ENCODE assay signal across 12 cellular contexts in the genomic region with DNA sequence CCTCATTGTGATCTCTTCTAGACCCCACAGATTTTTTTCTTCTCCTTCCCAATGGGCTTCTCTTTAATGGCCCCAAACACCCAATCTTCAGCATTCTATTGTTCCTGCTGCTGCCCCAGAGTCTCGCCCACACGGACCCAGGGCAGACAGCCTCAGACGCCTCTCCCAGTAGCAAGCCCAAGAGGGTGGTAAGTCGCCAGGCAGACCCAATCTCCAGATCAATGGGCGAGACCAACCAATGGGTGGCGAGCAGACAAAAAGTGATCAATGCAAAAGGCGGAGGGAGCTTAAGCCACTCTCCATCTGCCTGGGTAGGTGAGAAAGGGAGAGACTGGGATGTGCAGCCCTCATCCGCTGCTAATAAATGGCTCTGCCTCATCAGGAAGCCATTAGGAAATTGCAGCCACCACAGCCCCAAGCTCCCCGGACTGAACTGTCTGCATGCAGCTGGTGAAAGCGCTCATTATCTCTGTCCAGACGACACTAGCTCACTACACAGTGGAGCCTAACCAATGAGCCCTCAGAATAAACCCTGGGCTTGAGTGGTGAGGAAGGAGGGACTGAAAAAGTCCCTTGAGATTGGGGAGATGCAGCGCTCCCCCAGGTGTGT.
DNase-seq lines count a peak whose midpoint lies in the region; ATAC-seq, FAIRE-seq and TF ChIP-seq lines count a peak whose summit lies in the region.
"Had no signal": no experiment of that assay in that cellular context is flagged by ENCODE, and none has a peak within 500 bp of the region (broad histone marks: within the 10 kb centered on the region; RNA-seq: fewer than 3 reads in every experiment).

No MANE protein-coding gene starts in this region.

- no peak overlapping the region for H3K4me2 ChIP-seq in A549

- no peak for TF ChIP-seq RAD21 in A549 (conservative IDR thresholded peaks at IDR 0.05 in 1 of 2, IDR thresholded peaks at IDR 0.05 in 1 of 2)

- H3K27me3 ChIP-seq in H7 (ENCODE audit: control insufficient read depth, insufficient read depth, low read length), result no peaks in the 10 kb centered on the region

- POLR2A ChIA-PET in A549 (lab: Yijun Ruan, JAX), result interaction anchor here (1.3 to 2.0 kb wide), 2 partner anchors 8 to 13 kb away, joined by 8 to 11 read pairs; no protein-coding TSS in a partner anchor
- POLR2A ChIA-PET in activated naive CD8-positive, alpha-beta T cell treated with anti-CD3 and anti-CD28 coated beads, Interleukin-2, amount 10 ng/mL, durations not matched to agents 7 days and 5 days (lab: Charles Lee), result interaction anchor here (0.9 to 34.4 kb wide), 14 partner anchors 5 to 215 kb away, joined by 3 to 716 read pairs (median 10); no protein-coding TSS in a partner anchor
- POLR2A ChIA-PET in naive thymus-derived CD8-positive, alpha-beta T cell (lab: Charles Lee), result interaction anchor here (0.6 to 28.4 kb wide), 17 partner anchors 8 to 219 kb away, joined by 3 to 603 read pairs (median 4); no protein-coding TSS in a partner anchor

- H3K4me1 Mint-ChIP-seq in activated naive CD8-positive, alpha-beta T cell treated with anti-CD3 and anti-CD28 coated beads, Interleukin-2, amount 10 ng/mL, durations not matched to agents 7 days and 5 days, result peaks cover 88% of the 10 kb centered on the region
- H3K4me1 Mint-ChIP-seq in naive thymus-derived CD8-positive, alpha-beta T cell, result peaks cover 59 to 100% (median 97%) of the 10 kb centered on the region in 4 donors

- peaks cover 90% of the 10 kb centered on the region for H3K4me1 ChIP-seq in A549
- H3K4me1 ChIP-seq: Caco-2 had no signal

- H3K4me3 ChIP-seq in A549 (no peak overlapping the region), H7 (ENCODE audit: insufficient read depth, low read depth, low read length) (no peak overlapping the region)

- TF ChIP-seq EP300 in A549 (IDR thresholded peaks at IDR 0.05), result no peak

- peaks cover 59% of the 10 kb centered on the region for H3K36me3 Mint-ChIP-seq in activated naive CD8-positive, alpha-beta T cell treated with anti-CD3 and anti-CD28 coated beads, Interleukin-2, amount 10 ng/mL, durations not matched to agents 7 days and 5 days
- peaks cover 10 to 83% (median 27%) of the 10 kb centered on the region in 3 donors for H3K36me3 Mint-ChIP-seq in naive thymus-derived CD8-positive, alpha-beta T cell

- no peak for FAIRE-seq in A549 (lab: Jason Lieb, UNC)

- CTCF ChIA-PET in A549 (lab: Yijun Ruan, JAX), result interaction anchor here (1.0 to 3.3 kb wide), 4 partner anchors 8 to 125 kb away, joined by 3 to 11 read pairs (median 4); no protein-coding TSS in a partner anchor

- H3K9me3 Mint-ChIP-seq in activated naive CD8-positive, alpha-beta T cell treated with anti-CD3 and anti-CD28 coated beads, Interleukin-2, amount 10 ng/mL, durations not matched to agents 7 days and 5 days, result no peaks in the 10 kb centered on the region
- H3K9me3 Mint-ChIP-seq in naive thymus-derived CD8-positive, alpha-beta T cell, result no peaks in the 10 kb centered on the region

- DNase-seq in A549 (ENCODE audit: low read depth in 1 of 2, low spot score in 1 of 2) (no peak), SHP77 treated with DMSO at 0.1 percent for 48 hours (lab: John Stamatoyannopoulos, UW) (no peak), H7 (no peak)
- no peak for DNase-seq in activated naive CD8-positive, alpha-beta T cell treated with anti-CD3 and anti-CD28 coated beads, Interleukin-2, amount 10 ng/mL, durations not matched to agents 7 days and 5 days
- DNase-seq in naive thymus-derived CD8-positive, alpha-beta T cell, result no peak
- DNase-seq: Caco-2; NCI-H187 treated with DMSO at 0.1 percent for 48 hours; SIG-M5; stimulated activated CD4-positive, alpha-beta T cell treated with anti-CD3 and anti-CD28 coated beads, Interleukin-15, amount 100 ng/mL, for 24 hours had no signal

- no peak for TF ChIP-seq CTCF in A549 (IDR thresholded peaks at IDR 0.05)

- ATAC-seq in A549 (no peak), GM18505 (IDR thresholded peaks at IDR 0.05; ENCODE audit: unreplicated experiment) (no peak), GM21367 (IDR thresholded peaks at IDR 0.05; ENCODE audit: unreplicated experiment) (no peak), HG03520 (IDR thresholded peaks at IDR 0.05; ENCODE audit: unreplicated experiment) (no peak)
- no peak for ATAC-seq in activated naive CD8-positive, alpha-beta T cell treated with anti-CD3 and anti-CD28 coated beads, Interleukin-2, amount 10 ng/mL, durations not matched to agents 7 days and 5 days (ENCODE audit: low read depth)
- ATAC-seq in naive thymus-derived CD8-positive, alpha-beta T cell, result no peak

- peak overlapping the region; percentile 93 to 97 for H3K27ac ChIP-seq in A549

- H3K27me3 Mint-ChIP-seq in activated naive CD8-positive, alpha-beta T cell treated with anti-CD3 and anti-CD28 coated beads, Interleukin-2, amount 10 ng/mL, durations not matched to agents 7 days and 5 days, result no peaks in the 10 kb centered on the region
- no peaks in the 10 kb centered on the region for H3K27me3 Mint-ChIP-seq in naive thymus-derived CD8-positive, alpha-beta T cell

- peak overlapping the region; percentile 89 for H3K27ac Mint-ChIP-seq in activated naive CD8-positive, alpha-beta T cell treated with anti-CD3 and anti-CD28 coated beads, Interleukin-2, amount 10 ng/mL, durations not matched to agents 7 days and 5 days
- H3K27ac Mint-ChIP-seq in naive thymus-derived CD8-positive, alpha-beta T cell, result peak overlapping the region; percentile 93 to 99 (median 96)

- H3K9me3 ChIP-seq in A549, result no peaks in the 10 kb centered on the region
- H3K9me3 ChIP-seq: Caco-2 had no signal

- H3K4me3 Mint-ChIP-seq in activated naive CD8-positive, alpha-beta T cell treated with anti-CD3 and anti-CD28 coated beads, Interleukin-2, amount 10 ng/mL, durations not matched to agents 7 days and 5 days, result peak overlapping the region; percentile 98
- H3K4me3 Mint-ChIP-seq in naive thymus-derived CD8-positive, alpha-beta T cell, result peak overlapping the region; percentile 87 to 99 (median 98)

- 97% methylated on average over 9 of the region's 12 CpGs for WGBS in A549 (ENCODE audit: missing lambda C conversion rate)

- H3K36me3 ChIP-seq in H7 (replicated peaks; ENCODE audit: control insufficient read depth, insufficient read depth, low read length), result peaks cover 2% of the 10 kb centered on the region

- TF ChIP-seq POLR2A in A549 (IDR thresholded peaks at IDR 0.05; ENCODE audit: low read length) (no peak), GM18505 (IDR thresholded peaks at IDR 0.05; ENCODE audit: borderline replicate concordance, extremely low read depth, insufficient read depth, insufficient read length) (peak; percentile 24)

TF ChIP-seq in A549, 52 proteins besides CTCF, POLR2A, EP300 and RAD21:
- no peak for TF ChIP-seq HOXB13 (CRISPR knock-in tag; IDR thresholded peaks at IDR 0.05; ENCODE audit: low read depth)
- TF ChIP-seq EHF (CRISPR knock-in tag; IDR thresholded peaks at IDR 0.05), result no peak
- TF ChIP-seq FOXS1 (CRISPR knock-in tag; IDR thresholded peaks at IDR 0.05), result no peak
- TF ChIP-seq CHD2 (IDR thresholded peaks at IDR 0.05; ENCODE audit: low read length, partially characterized antibody), result no peak
- no peak for TF ChIP-seq HDAC2 (IDR thresholded peaks at IDR 0.05)
- TF ChIP-seq FOSB (CRISPR knock-in tag; IDR thresholded peaks at IDR 0.05), result no peak
- no peak for TF ChIP-seq ELK1 (IDR thresholded peaks at IDR 0.05; ENCODE audit: low read depth, low read length)
